In genomic region chr11:121648306-121648705, GRCh38 we compare ENCODE assay signal across 19 cellular contexts.
DNase-seq lines count a peak whose midpoint lies in the region; ATAC-seq and TF ChIP-seq lines count a peak whose summit lies in the region.
"Had no signal": no experiment of that assay in that cellular context is flagged by ENCODE, and none has a peak within 500 bp of the region (broad histone marks: within the 10 kb centered on the region; RNA-seq: fewer than 3 reads in every experiment).

No MANE protein-coding gene starts in this region.

- no peak overlapping the region for H3K4me3 ChIP-seq in GM23338
- no peak overlapping the region for H3K4me3 ChIP-seq in neural progenitor cell
- no peak overlapping the region for H3K4me3 ChIP-seq in suprapubic skin
- H3K4me3 ChIP-seq: HAP-1, PC-9, SJSA1 had no signal

- H3K4me2 ChIP-seq in GM23338 (no peak overlapping the region), neural progenitor cell (no peak overlapping the region)
- H3K4me2 ChIP-seq: KMS-11, PC-9 had no signal

- 87% methylated on average over 4 of the region's 4 CpGs for WGBS in suprapubic skin

- peak; percentile 62 for DNase-seq in GM23338 (ENCODE audit: low spot score)
- DNase-seq in T-helper 17 cell: no peak
- DNase-seq in endothelial cell (ENCODE audit: low spot score): no peak
- DNase-seq in neural progenitor cell (ENCODE audit: low spot score): no peak
- no peak for DNase-seq in inferior parietal cortex (ENCODE audit: extremely low spot score)
- no peak for DNase-seq in suprapubic skin (ENCODE audit: low spot score in 2 of 2)
- DNase-seq in GM20000 (ENCODE audit: low spot score): no peak
- DNase-seq in globus pallidus (ENCODE audit: low spot score): no peak
- DNase-seq: ACHN, AML-193, COR-L47, NCI-H1436, NCI-H2081, NCI-H510A treated with DMSO at 0.1 percent for 48 hours, NCI-H82 had no signal

- H3K27me3 Mint-ChIP-seq in GM23338 (ENCODE audit: insufficient read depth, low read depth, poor library complexity): peaks cover 3% of the 10 kb centered on the region
- no peaks in the 10 kb centered on the region for H3K27me3 Mint-ChIP-seq in T-helper 17 cell
- H3K27me3 Mint-ChIP-seq in endothelial cell (ENCODE audit: unreplicated experiment): peaks cover 1% of the 10 kb centered on the region
- peaks cover 6% of the 10 kb centered on the region for H3K27me3 Mint-ChIP-seq in neural progenitor cell (ENCODE audit: insufficient read depth, low read depth)

- H3K9me3 ChIP-seq in T-helper 17 cell (ENCODE audit: control insufficient read depth, low read length, poor library complexity, severe bottlenecking) (no peaks in the 10 kb centered on the region), neural progenitor cell (ENCODE audit: low read depth) (no peaks in the 10 kb centered on the region), suprapubic skin (no peaks in the 10 kb centered on the region)
- H3K9me3 ChIP-seq: HAP-1, SJSA1 had no signal

- H2AFZ ChIP-seq in GM23338 (no peak overlapping the region), neural progenitor cell (replicated peaks) (no peak overlapping the region)
- H2AFZ ChIP-seq: PC-9 had no signal

- no peaks in the 10 kb centered on the region for H3K36me3 ChIP-seq in GM23338 (ENCODE audit: insufficient read depth)
- H3K36me3 ChIP-seq in neural progenitor cell: no peaks in the 10 kb centered on the region
- H3K36me3 ChIP-seq in suprapubic skin: no peaks in the 10 kb centered on the region
- H3K36me3 ChIP-seq: HAP-1, SJSA1 had no signal

- H3K4me1 Mint-ChIP-seq in GM23338: peaks cover 19% of the 10 kb centered on the region
- H3K4me1 Mint-ChIP-seq in T-helper 17 cell: peaks cover 28% of the 10 kb centered on the region
- H3K4me1 Mint-ChIP-seq in endothelial cell (ENCODE audit: unreplicated experiment): no peaks in the 10 kb centered on the region
- H3K4me1 Mint-ChIP-seq in neural progenitor cell: peaks cover 21% of the 10 kb centered on the region

- H3K79me2 ChIP-seq in GM23338 (replicated peaks; ENCODE audit: insufficient read depth) (no peaks in the 10 kb centered on the region), neural progenitor cell (ENCODE audit: low read depth) (no peaks in the 10 kb centered on the region)

- no peaks in the 10 kb centered on the region for H3K27me3 ChIP-seq in GM23338 (ENCODE audit: insufficient read depth)
- H3K27me3 ChIP-seq in neural progenitor cell: no peaks in the 10 kb centered on the region
- no peaks in the 10 kb centered on the region for H3K27me3 ChIP-seq in suprapubic skin
- H3K27me3 ChIP-seq: SJSA1 had no signal

- 0 out of 2 replicates have a peak, but pooled peaks cover 3% of the 10 kb centered on the region for H3F3A ChIP-seq in GM23338 (replicated peaks; ENCODE audit: low read depth)
- peaks cover 8% of the 10 kb centered on the region for H3F3A ChIP-seq in neural progenitor cell (ENCODE audit: low read depth)

- H3K27ac Mint-ChIP-seq in GM23338: no peak overlapping the region
- peak overlapping the region; percentile 74 for H3K27ac Mint-ChIP-seq in T-helper 17 cell
- H3K27ac Mint-ChIP-seq in endothelial cell (ENCODE audit: unreplicated experiment): no peak overlapping the region
- H3K27ac Mint-ChIP-seq in neural progenitor cell: no peak overlapping the region

- H4K20me1 ChIP-seq in GM23338 (replicated peaks; ENCODE audit: insufficient read depth): no peaks in the 10 kb centered on the region
- H4K20me1 ChIP-seq in neural progenitor cell (ENCODE audit: low read depth): no peaks in the 10 kb centered on the region

- TF ChIP-seq POLR2A in suprapubic skin (IDR thresholded peaks at IDR 0.05): no peak

- peak; percentile 3 to 37; a peak in 1 of 4 replicates for TF ChIP-seq CTCF in GM23338 (conservative IDR thresholded peaks at IDR 0.05; ENCODE audit: low read depth in 2 of 2)
- peak; percentile 45 for TF ChIP-seq CTCF in endothelial cell (IDR thresholded peaks at IDR 0.05; ENCODE audit: unreplicated experiment)
- TF ChIP-seq CTCF in neural progenitor cell (IDR thresholded peaks at IDR 0.05): peak; percentile 11
- no peak for TF ChIP-seq CTCF in suprapubic skin (IDR thresholded peaks at IDR 0.05)
- no peak for TF ChIP-seq CTCF in GM20000 (IDR thresholded peaks at IDR 0.05; ENCODE audit: extremely low read depth, missing control alignments)

- ATAC-seq in GM23338 (peak; percentile 77), T-helper 17 cell (no peak)

- H3K4me3 Mint-ChIP-seq in GM23338: no peak overlapping the region
- peak overlapping the region; percentile 63 for H3K4me3 Mint-ChIP-seq in T-helper 17 cell
- H3K4me3 Mint-ChIP-seq in endothelial cell (ENCODE audit: unreplicated experiment): no peak overlapping the region
- H3K4me3 Mint-ChIP-seq in neural progenitor cell: no peak overlapping the region

- H3K9me3 Mint-ChIP-seq in GM23338 (no peaks in the 10 kb centered on the region), endothelial cell (ENCODE audit: unreplicated experiment) (no peaks in the 10 kb centered on the region), neural progenitor cell (no peaks in the 10 kb centered on the region)

- no peak overlapping the region for H3K9ac ChIP-seq in neural progenitor cell
- H3K9ac ChIP-seq: KMS-11 had no signal

- H3K9me2 ChIP-seq in GM23338 (ENCODE audit: insufficient read depth): 0 out of 2 replicates have a peak, but pooled peaks cover 11% of the 10 kb centered on the region

- H3K4me1 ChIP-seq in GM23338 (ENCODE audit: insufficient read depth) (peaks cover 21% of the 10 kb centered on the region), neural progenitor cell (peaks cover 11% of the 10 kb centered on the region), suprapubic skin (no peaks in the 10 kb centered on the region)
- H3K4me1 ChIP-seq: SJSA1 had no signal

- TF ChIP-seq EP300 in suprapubic skin (IDR thresholded peaks at IDR 0.05): no peak

- H3K27ac ChIP-seq in GM23338 (ENCODE audit: low read depth) (no peak overlapping the region), neural progenitor cell (no peak overlapping the region), suprapubic skin (no peak overlapping the region)
- H3K27ac ChIP-seq: KMS-11, PC-9, SJSA1 had no signal

- H3K36me3 Mint-ChIP-seq in GM23338 (ENCODE audit: low read depth): no peaks in the 10 kb centered on the region
- H3K36me3 Mint-ChIP-seq in T-helper 17 cell (ENCODE audit: low read depth): no peaks in the 10 kb centered on the region
- H3K36me3 Mint-ChIP-seq in endothelial cell (ENCODE audit: low read depth, unreplicated experiment): no peaks in the 10 kb centered on the region
- no peaks in the 10 kb centered on the region for H3K36me3 Mint-ChIP-seq in neural progenitor cell

TF ChIP-seq in GM23338, 12 proteins besides CTCF, POLR2A, EP300 and RAD21:
- TF ChIP-seq ETS1 (IDR thresholded peaks at IDR 0.05) (no peak), ZNF331 (CRISPR knock-in tag; IDR thresholded peaks at IDR 0.05; ENCODE audit: low read depth) (no peak)

Comparison
In these comparisons a context has a peak if more than half of its experiments do, and no peak if none do; other contexts are left out.
1. CTCF ChIP-seq: peak in GM23338 (2 of 2), endothelial cell (single experiment) and neural progenitor cell (single experiment); none in suprapubic skin (0 of 2) and GM20000 (single experiment).